Comparison of ENCODE assay signal across 38 cellular contexts in the genomic region with DNA sequence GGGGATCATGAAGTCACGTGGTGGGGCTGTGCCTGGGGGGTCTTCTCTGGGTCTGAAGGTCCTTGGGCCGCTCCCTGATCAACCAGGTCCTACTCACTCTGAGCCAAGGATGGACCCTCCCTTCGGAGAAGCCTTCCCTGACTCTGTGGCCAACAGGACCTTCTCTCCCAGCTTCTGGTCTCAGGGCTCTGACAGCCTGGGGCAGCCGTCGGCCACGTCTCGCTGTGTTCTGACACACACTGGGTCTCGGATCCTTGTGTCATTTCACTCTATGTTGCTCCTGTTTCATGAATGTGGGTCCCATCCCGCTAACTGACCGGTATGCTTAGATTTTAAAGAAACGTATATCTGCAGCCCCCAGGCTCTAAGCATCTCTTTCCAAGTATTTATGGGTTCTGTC.
"Had no signal": no experiment of that assay in that cellular context is flagged by ENCODE, and none has a peak within 500 bp of the region (broad histone marks: within the 10 kb centered on the region; RNA-seq: fewer than 3 reads in every experiment).

No MANE protein-coding gene starts in this region.

- H3K9me3 ChIP-seq: ascending aorta had no signal

- H3K27ac Mint-ChIP-seq: activated B cell treated with CpG ODN at 0.5 μM for 24 hours; activated CD4-positive, alpha-beta memory T cell treated with anti-CD3 and anti-CD28 coated beads for 36 hours; activated CD4-positive, alpha-beta T cell treated with anti-CD3 and anti-CD28 coated beads, Interleukin-2, amount 10 ng/mL, durations not matched to agents 24 days and 14 days; activated CD8-positive, alpha-beta T cell treated with anti-CD3 and anti-CD28 coated beads for 36 hours; activated naive CD4-positive, alpha-beta T cell treated with anti-CD3 and anti-CD28 coated beads, Interleukin-2, amount 10 ng/mL, durations not matched to agents 7 days and 5 days; activated naive CD4-positive, alpha-beta T cell treated with anti-CD3 and anti-CD28 coated beads, Interleukin-2, amount 50 U/mL, for 24 hours; activated naive CD8-positive, alpha-beta T cell treated with anti-CD3 and anti-CD28 coated beads, Interleukin-2, amount 10 ng/mL, durations not matched to agents 7 days and 5 days; activated naive CD8-positive, alpha-beta T cell treated with anti-CD3 and anti-CD28 coated beads, Interleukin-2, amount 50 U/mL, for 24 hours; activated T-cell treated with anti-CD3 and anti-CD28 coated beads, Interleukin-2, amount 50 U/mL, for 72 hours; activated T-helper 1 cell treated with anti-CD3 and anti-CD28 coated beads, Interleukin-12 subunit alpha, Interleukin-12 subunit beta, Interleukin-2, Interleukin-4 antibody, amounts not matched to agents 30 ng/mL and 10 ng/mL and 1 ng/mL, durations not matched to agents 14 hours and 24 hours and 36 hours; activated T-helper 17 cell treated with anti-CD3 and anti-CD28 coated beads, Interleukin-2, amount 50 U/mL, for 72 hours; T-helper 1 cell treated with Interleukin-12 subunit alpha and Interleukin-12 subunit beta and Interleukin-4 antibody, amounts not matched to agents 30 μg/mL and 1 μg/mL, for 36 hours; T-helper 2 cell treated with Interferon-gamma antibody and Interleukin-4, amounts not matched to agents 5 μg/mL and 100 μg/mL, for 36 hours had no signal

- H3K9me3 Mint-ChIP-seq: activated B cell treated with CpG ODN at 0.5 μM for 24 hours; activated CD4-positive, alpha-beta memory T cell treated with anti-CD3 and anti-CD28 coated beads for 36 hours; activated CD4-positive, alpha-beta T cell treated with anti-CD3 and anti-CD28 coated beads, Interleukin-2, amount 10 ng/mL, durations not matched to agents 24 days and 14 days; activated CD8-positive, alpha-beta T cell treated with anti-CD3 and anti-CD28 coated beads for 36 hours; activated naive CD4-positive, alpha-beta T cell treated with anti-CD3 and anti-CD28 coated beads, Interleukin-2, amount 10 ng/mL, durations not matched to agents 7 days and 5 days; activated naive CD4-positive, alpha-beta T cell treated with anti-CD3 and anti-CD28 coated beads, Interleukin-2, amount 50 U/mL, for 24 hours; activated naive CD8-positive, alpha-beta T cell treated with anti-CD3 and anti-CD28 coated beads, Interleukin-2, amount 10 ng/mL, durations not matched to agents 7 days and 5 days; activated naive CD8-positive, alpha-beta T cell treated with anti-CD3 and anti-CD28 coated beads, Interleukin-2, amount 50 U/mL, for 24 hours; activated T-cell treated with anti-CD3 and anti-CD28 coated beads, Interleukin-2, amount 50 U/mL, for 4 hours; activated T-cell treated with anti-CD3 and anti-CD28 coated beads, Interleukin-2, amount 50 U/mL, for 72 hours; activated T-helper 1 cell treated with anti-CD3 and anti-CD28 coated beads, Interleukin-12 subunit alpha, Interleukin-12 subunit beta, Interleukin-2, Interleukin-4 antibody, amounts not matched to agents 30 ng/mL and 10 ng/mL and 1 ng/mL, durations not matched to agents 14 hours and 24 hours and 36 hours; activated T-helper 17 cell treated with anti-CD3 and anti-CD28 coated beads, Interleukin-2, amount 50 U/mL, for 72 hours; brain; central memory CD8-positive, alpha-beta T cell; T-helper 1 cell treated with Interleukin-12 subunit alpha and Interleukin-12 subunit beta and Interleukin-4 antibody, amounts not matched to agents 30 μg/mL and 1 μg/mL, for 36 hours; T-helper 2 cell treated with Interferon-gamma antibody and Interleukin-4, amounts not matched to agents 5 μg/mL and 100 μg/mL, for 36 hours had no signal

- H3K27me3 Mint-ChIP-seq: activated CD4-positive, alpha-beta T cell treated with anti-CD3 and anti-CD28 coated beads, Interleukin-2, amount 10 ng/mL, durations not matched to agents 24 days and 14 days had no signal

- H3K36me3 ChIP-seq: ascending aorta, cardiac muscle cell had no signal

- DNase-seq: activated B cell treated with CpG ODN at 0.5 μM for 24 hours; activated CD4-positive, alpha-beta memory T cell treated with anti-CD3 and anti-CD28 coated beads for 36 hours; activated CD4-positive, alpha-beta T cell treated with anti-CD3 and anti-CD28 coated beads for 4 hours; activated CD4-positive, alpha-beta T cell treated with anti-CD3 and anti-CD28 coated beads, Interleukin-2, amount 10 ng/mL, durations not matched to agents 24 days and 14 days; activated CD4-positive, alpha-beta T cell treated with anti-CD3 and anti-CD28 coated beads, Interleukin-2, amount 50 U/mL, for 1 hour; activated CD4-positive, alpha-beta T cell treated with anti-CD3 and anti-CD28 coated beads, Interleukin-2, amount 50 U/mL, for 4 hours; activated CD4-positive, CD25-positive, alpha-beta regulatory T cell treated with anti-CD3 and anti-CD28 coated beads, Interleukin-2, amount 50 U/mL, for 72 hours; activated CD8-positive, alpha-beta memory T cell treated with anti-CD3 and anti-CD28 coated beads, Interleukin-2, amount 50 U/mL, for 4 hours; activated CD8-positive, alpha-beta T cell treated with anti-CD3 and anti-CD28 coated beads for 36 hours; activated effector memory CD4-positive, alpha-beta T cell treated with anti-CD3 and anti-CD28 coated beads, Interleukin-2, amount 50 U/mL, for 16 hours; activated gamma-delta T cell treated with Interleukin-2 at 50 U/mL for 16 hours; activated naive CD4-positive, alpha-beta T cell treated with anti-CD3 and anti-CD28 coated beads, Interleukin-2, amount 10 ng/mL, durations not matched to agents 7 days and 5 days; activated naive CD4-positive, alpha-beta T cell treated with Interleukin-2 at 50 U/mL for 16 hours; activated naive CD8-positive, alpha-beta T cell treated with anti-CD3 and anti-CD28 coated beads, Interleukin-2, amount 10 ng/mL, durations not matched to agents 7 days and 5 days; activated naive CD8-positive, alpha-beta T cell treated with anti-CD3 and anti-CD28 coated beads, Interleukin-2, amount 50 U/mL, for 24 hours; activated T-cell treated with anti-CD3 and anti-CD28 coated beads for 4 hours; activated T-cell treated with anti-CD3 and anti-CD28 coated beads, Interleukin-2, amount 50 U/mL, for 1 hour; activated T-cell treated with anti-CD3 and anti-CD28 coated beads, Interleukin-2, amount 50 U/mL, for 4 hours; activated T-cell treated with anti-CD3 and anti-CD28 coated beads, Interleukin-2, amount 50 U/mL, for 72 hours; amygdala; anterior cingulate cortex; caudate nucleus; T-helper 1 cell; T-helper 2 cell; T-helper 9 cell had no signal

- H3K4me1 Mint-ChIP-seq: activated B cell treated with CpG ODN at 0.5 μM for 24 hours; activated CD4-positive, alpha-beta T cell treated with anti-CD3 and anti-CD28 coated beads, Interleukin-2, amount 10 ng/mL, durations not matched to agents 24 days and 14 days; activated naive CD4-positive, alpha-beta T cell treated with anti-CD3 and anti-CD28 coated beads, Interleukin-2, amount 10 ng/mL, durations not matched to agents 7 days and 5 days; activated naive CD4-positive, alpha-beta T cell treated with anti-CD3 and anti-CD28 coated beads, Interleukin-2, amount 50 U/mL, for 24 hours; activated naive CD8-positive, alpha-beta T cell treated with anti-CD3 and anti-CD28 coated beads, Interleukin-2, amount 10 ng/mL, durations not matched to agents 7 days and 5 days; activated naive CD8-positive, alpha-beta T cell treated with anti-CD3 and anti-CD28 coated beads, Interleukin-2, amount 50 U/mL, for 24 hours; activated T-helper 17 cell treated with anti-CD3 and anti-CD28 coated beads, Interleukin-2, amount 50 U/mL, for 72 hours; central memory CD8-positive, alpha-beta T cell had no signal

- H3K36me3 Mint-ChIP-seq: activated CD4-positive, alpha-beta memory T cell treated with anti-CD3 and anti-CD28 coated beads for 36 hours; activated naive CD4-positive, alpha-beta T cell treated with anti-CD3 and anti-CD28 coated beads, Interleukin-2, amount 10 ng/mL, durations not matched to agents 7 days and 5 days; activated naive CD4-positive, alpha-beta T cell treated with anti-CD3 and anti-CD28 coated beads, Interleukin-2, amount 50 U/mL, for 24 hours; activated naive CD8-positive, alpha-beta T cell; activated naive CD8-positive, alpha-beta T cell treated with anti-CD3 and anti-CD28 coated beads, Interleukin-2, amount 10 ng/mL, durations not matched to agents 7 days and 5 days; brain had no signal

- ATAC-seq: activated CD8-positive, alpha-beta T cell treated with anti-CD3 and anti-CD28 coated beads for 36 hours; activated naive CD8-positive, alpha-beta T cell treated with anti-CD3 and anti-CD28 coated beads, Interleukin-2, amount 50 U/mL, for 24 hours; activated T-cell treated with anti-CD3 and anti-CD28 coated beads, Interleukin-2, amount 50 U/mL, for 4 hours; activated T-cell treated with anti-CD3 and anti-CD28 coated beads, Interleukin-2, amount 50 U/mL, for 72 hours; activated T-helper 17 cell treated with anti-CD3 and anti-CD28 coated beads, Interleukin-2, amount 50 U/mL, for 72 hours had no signal

- H3K27ac ChIP-seq: ascending aorta, cardiac muscle cell, VCaP had no signal

- H3K4me3 Mint-ChIP-seq: activated B cell treated with CpG ODN at 0.5 μM for 24 hours; activated CD4-positive, alpha-beta memory T cell treated with anti-CD3 and anti-CD28 coated beads for 36 hours; activated CD4-positive, alpha-beta T cell treated with anti-CD3 and anti-CD28 coated beads, Interleukin-2, amount 10 ng/mL, durations not matched to agents 24 days and 14 days; activated CD8-positive, alpha-beta T cell treated with anti-CD3 and anti-CD28 coated beads for 36 hours; activated naive CD4-positive, alpha-beta T cell treated with anti-CD3 and anti-CD28 coated beads, Interleukin-2, amount 10 ng/mL, durations not matched to agents 7 days and 5 days; activated naive CD4-positive, alpha-beta T cell treated with anti-CD3 and anti-CD28 coated beads, Interleukin-2, amount 50 U/mL, for 24 hours; activated naive CD8-positive, alpha-beta T cell; activated naive CD8-positive, alpha-beta T cell treated with anti-CD3 and anti-CD28 coated beads, Interleukin-2, amount 10 ng/mL, durations not matched to agents 7 days and 5 days; activated naive CD8-positive, alpha-beta T cell treated with anti-CD3 and anti-CD28 coated beads, Interleukin-2, amount 50 U/mL, for 24 hours; activated T-cell treated with anti-CD3 and anti-CD28 coated beads, Interleukin-2, amount 50 U/mL, for 4 hours; activated T-cell treated with anti-CD3 and anti-CD28 coated beads, Interleukin-2, amount 50 U/mL, for 72 hours; activated T-helper 1 cell treated with anti-CD3 and anti-CD28 coated beads, Interleukin-12 subunit alpha, Interleukin-12 subunit beta, Interleukin-2, Interleukin-4 antibody, amounts not matched to agents 30 ng/mL and 10 ng/mL and 1 ng/mL, durations not matched to agents 14 hours and 24 hours and 36 hours; activated T-helper 17 cell treated with anti-CD3 and anti-CD28 coated beads, Interleukin-2, amount 50 U/mL, for 72 hours; brain; central memory CD8-positive, alpha-beta T cell; T-helper 1 cell treated with Interleukin-12 subunit alpha and Interleukin-12 subunit beta and Interleukin-4 antibody, amounts not matched to agents 30 μg/mL and 1 μg/mL, for 36 hours; T-helper 2 cell treated with Interferon-gamma antibody and Interleukin-4, amounts not matched to agents 5 μg/mL and 100 μg/mL, for 36 hours had no signal

- FAIRE-seq: bronchial epithelial cell, TTC549 had no signal

- H3K4me3 ChIP-seq: ascending aorta, cardiac muscle cell had no signal

- H3K4me1 ChIP-seq: ascending aorta had no signal

- H3K27me3 ChIP-seq: ascending aorta had no signal
